8 cellular contexts compared by ENCODE assay signal in genomic region chr3:72100626-72101187, GRCh38.
DNase-seq lines count a peak whose midpoint lies in the region; ATAC-seq and TF ChIP-seq lines count a peak whose summit lies in the region.

No MANE protein-coding gene starts in this region.

- peak overlapping the region; percentile 97 to 99 (median 98) for H3K27ac Mint-ChIP-seq in naive B cell

- peak overlapping the region; percentile 81 to 97 (median 86) for H3K4me3 Mint-ChIP-seq in naive B cell

- H3K9me3 Mint-ChIP-seq in naive B cell = no peaks in the 10 kb centered on the region

- ATAC-seq in GM18870 (IDR thresholded peaks at IDR 0.05; ENCODE audit: unreplicated experiment) (peak; percentile 45), HG03097 (IDR thresholded peaks at IDR 0.05; ENCODE audit: low FRiP score, unreplicated experiment) (peak; percentile 64), naive B cell (ENCODE audit: low read depth in 2 of 2) (peak; percentile 74 to 75)

- peaks cover 0 to 5% (median 4%) of the 10 kb centered on the region in 3 donors for H3K27me3 Mint-ChIP-seq in naive B cell

- TF ChIP-seq CTCF in AG09319 (IDR thresholded peaks at IDR 0.05; ENCODE audit: low read depth, low read length) = no peak

- peaks cover 64 to 80% (median 72%) of the 10 kb centered on the region in 3 donors for H3K4me1 Mint-ChIP-seq in naive B cell

- H3K36me3 Mint-ChIP-seq in naive B cell = no peaks in the 10 kb centered on the region

- DNase-seq in AG09319 (ENCODE audit: extremely low read depth, low read depth) = peak; percentile 30
- DNase-seq in NOMO-1 (lab: John Stamatoyannopoulos, UW; ENCODE audit: unreplicated experiment in 2 of 2) = peak; percentile 90 to 95
- peak; percentile 84 for DNase-seq in activated T-cell treated with anti-CD3 and anti-CD28 coated beads for 48 hours (ENCODE audit: low read depth)
- DNase-seq in fibroblast of gingiva (ENCODE audit: low read depth) = peak; percentile 90
- DNase-seq in naive B cell = peak; percentile 98
- peak; percentile 72 for DNase-seq in stimulated activated CD8-positive, alpha-beta memory T cell treated with anti-CD3 and anti-CD28 coated beads, Interleukin-7, amount 100 ng/mL, for 24 hours (ENCODE audit: low read depth)

Comparison
In these comparisons a context has a peak if more than half of its experiments do, and no peak if none do; other contexts are left out.
1. Peak in every context shown above with its lines: DNase-seq and ATAC-seq.
2. DNase-seq: peak in every context shown above with its lines; median percentile 98 in naive B cell; 92 in NOMO-1; 90 in fibroblast of gingiva; 84 in activated T-cell treated with anti-CD3 and anti-CD28 coated beads for 48 hours; 72 in stimulated activated CD8-positive, alpha-beta memory T cell treated with anti-CD3 and anti-CD28 coated beads, Interleukin-7, amount 100 ng/mL, for 24 hours; 30 in AG09319.